In the genomic region with DNA sequence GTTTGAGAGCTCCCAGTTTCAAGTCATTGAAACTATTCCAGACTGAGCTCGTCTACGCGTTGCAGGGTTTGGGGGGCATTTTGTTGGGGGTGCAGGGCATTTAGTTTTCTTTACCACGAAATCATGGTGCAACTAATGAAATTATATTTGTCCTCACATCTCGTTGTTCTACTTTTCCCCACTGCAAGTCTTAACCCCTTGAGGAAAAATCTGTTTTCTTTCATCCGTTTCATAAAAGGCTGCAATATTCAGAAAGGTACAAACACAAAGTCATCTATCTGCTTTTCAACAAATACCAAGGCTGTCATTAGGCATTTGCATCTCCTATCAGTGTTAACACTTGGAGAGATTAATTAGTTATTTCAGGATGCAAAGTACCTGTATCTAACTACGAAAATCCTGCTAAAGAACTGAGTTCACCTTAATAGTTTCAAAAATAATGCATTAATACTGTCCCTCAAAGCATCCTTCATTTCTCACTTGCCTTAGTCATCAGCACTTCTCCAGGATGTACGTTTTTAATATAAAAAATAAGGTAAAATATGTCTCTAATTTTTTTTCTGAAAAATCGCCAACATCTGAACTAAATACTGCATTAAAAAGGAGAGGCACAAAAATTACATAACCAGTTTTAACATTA, we compare ENCODE assay signal across 8 cellular contexts. TPM values are rescaled to one million over a fixed set of nuclear protein-coding genes. Genes with fewer than 3 reads are reported as not detected.
DNase-seq lines count a peak whose midpoint lies in the region; ATAC-seq and TF ChIP-seq lines count a peak whose summit lies in the region.

No MANE protein-coding gene starts in this region.

- in situ Hi-C loops in gastrocnemius medialis (cut with MboI; ENCODE audit: low sequenced_read_pairs in 4 of 4) = loop anchor here (10.0 to 25.0 kb wide), 4 partner anchors 156 to 969 kb away; a partner anchor contains a TSS

- H3K36me3 ChIP-seq in SK-N-MC (ENCODE audit: insufficient read depth, low read length) = peaks cover 27% of the 10 kb centered on the region
- H3K36me3 ChIP-seq in gastrocnemius medialis = peaks cover 0 to 23% of the 10 kb centered on the region in 2 donors

- H3K27ac ChIP-seq in SK-N-MC (peak overlapping the region; percentile 93), gastrocnemius medialis (peak overlapping the region; percentile 90 to 100 (median 94))

- no peaks in the 10 kb centered on the region for H3K27me3 ChIP-seq in gastrocnemius medialis

- H3K4me3 ChIP-seq in SK-N-MC (peak overlapping the region; percentile 86), fibroblast of pulmonary artery (replicated peaks; ENCODE audit: low read depth, low read length) (peak overlapping the region; percentile 88), gastrocnemius medialis (peak overlapping the region; percentile 67 to 96 (median 85))

- TF ChIP-seq POLR2A in GM18526 (IDR thresholded peaks at IDR 0.05; ENCODE audit: extremely low read depth, insufficient read length) = peak; percentile 73
- TF ChIP-seq POLR2A in gastrocnemius medialis (IDR thresholded peaks at IDR 0.05) = peak in 1 of 2 donors; percentile 86

- ATAC-seq in gastrocnemius medialis = no peak

- intact Hi-C loops in gastrocnemius medialis (cut with DNase I; ENCODE audit: low total_unique reads) = no loop called here

- H3K4me1 ChIP-seq in gastrocnemius medialis = peaks cover 25 to 39% of the 10 kb centered on the region in 2 donors

- TF ChIP-seq CTCF in fibroblast of pulmonary artery (IDR thresholded peaks at IDR 0.05; ENCODE audit: low read length, missing control alignments) (no peak), gastrocnemius medialis (IDR thresholded peaks at IDR 0.05 in 4 of 5, conservative IDR thresholded peaks at IDR 0.05 in 1 of 5) (no peak)

- DNase-seq in SK-N-MC (ENCODE audit: low read depth, low spot score) = no peak
- no peak for DNase-seq in fibroblast of pulmonary artery (ENCODE audit: low read depth)
- DNase-seq in gastrocnemius medialis = no peak
- DNase-seq in COLO668 (lab: John Stamatoyannopoulos, UW; ENCODE audit: unreplicated experiment) = no peak
- DNase-seq in stimulated activated CD8-positive, alpha-beta memory T cell treated with anti-CD3 and anti-CD28 coated beads, Interleukin-4, amount 100 ng/mL, for 48 hours = no peak
- no peak for DNase-seq in cerebellum (ENCODE audit: low spot score)
- DNase-seq in AML-193 (lab: John Stamatoyannopoulos, UW) = no peak

- H3K9me3 ChIP-seq in SK-N-MC (ENCODE audit: low read depth, low read length) (no peaks in the 10 kb centered on the region), gastrocnemius medialis (no peaks in the 10 kb centered on the region)

- H3K9ac ChIP-seq in SK-N-MC (ENCODE audit: insufficient read length) = peak overlapping the region; percentile 91

RNA-seq across cellular contexts. Expression of a gene that starts 1.9 kb away (rescaled TPM):
- total RNA-seq in gastrocnemius medialis = 100 to 1,000 TPM in 1 of 4 donors, 10 to 100 TPM in 3; 64.1 to 116 (median 87.7) TPM
- total RNA-seq in cerebellum = 202 TPM
